In the genomic region with DNA sequence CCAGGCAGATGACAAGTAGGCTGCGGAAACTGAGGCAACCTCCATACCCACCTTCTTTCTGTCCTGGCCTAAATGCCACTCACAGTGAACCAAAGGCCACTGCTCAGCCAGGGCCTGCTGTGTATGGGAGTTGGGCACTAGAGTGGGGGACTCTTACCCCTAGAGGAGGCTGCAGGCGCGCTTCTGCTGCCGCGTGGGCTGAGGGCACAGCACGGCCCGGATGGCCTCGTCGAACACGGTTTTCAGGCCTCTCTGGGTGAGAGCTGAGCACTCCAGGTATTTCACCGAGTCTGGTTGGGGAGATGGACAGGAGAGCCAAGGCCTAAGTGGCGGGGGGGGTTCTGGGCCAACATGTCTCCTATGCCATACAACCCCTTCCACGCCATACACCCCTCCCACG, we compare ENCODE assay signal across 23 cellular contexts. TPM values are rescaled to one million over a fixed set of nuclear protein-coding genes. Genes with fewer than 3 reads are reported as not detected.
DNase-seq lines count a peak whose midpoint lies in the region; TF ChIP-seq lines count a peak whose summit lies in the region.
"Had no signal": no experiment of that assay in that cellular context is flagged by ENCODE, and none has a peak within 500 bp of the region (broad histone marks: within the 10 kb centered on the region; RNA-seq: fewer than 3 reads in every experiment).

No MANE protein-coding gene starts in this region.

- intact Hi-C loops in activated T-helper 2 cell treated with anti-CD3 and anti-CD28 coated beads, Interferon-gamma antibody, Interleukin-2, Interleukin-4, amounts not matched to agents 10 μg/mL and 5 μg/mL and 100 μg/mL, durations not matched to agents 14 hours and 24 hours and 36 hours (cut with micrococcal nuclease): no loop called here

- H3K27ac Mint-ChIP-seq in activated T-cell treated with anti-CD3 and anti-CD28 coated beads, Interleukin-2, amount 50 U/mL, for 24 hours: peak overlapping the region; percentile 96
- peak overlapping the region; percentile 59 to 99 (median 78) for H3K27ac Mint-ChIP-seq in IgD-negative memory B cell
- H3K27ac Mint-ChIP-seq in activated T-helper 2 cell treated with anti-CD3 and anti-CD28 coated beads, Interferon-gamma antibody, Interleukin-2, Interleukin-4, amounts not matched to agents 10 μg/mL and 5 μg/mL and 100 μg/mL, durations not matched to agents 14 hours and 24 hours and 36 hours: peak overlapping the region; percentile 78

- no peak overlapping the region for H3K4me3 Mint-ChIP-seq in activated T-cell treated with anti-CD3 and anti-CD28 coated beads, Interleukin-2, amount 50 U/mL, for 24 hours
- no peak overlapping the region for H3K4me3 Mint-ChIP-seq in IgD-negative memory B cell
- no peak overlapping the region for H3K4me3 Mint-ChIP-seq in activated T-helper 2 cell treated with anti-CD3 and anti-CD28 coated beads, Interferon-gamma antibody, Interleukin-2, Interleukin-4, amounts not matched to agents 10 μg/mL and 5 μg/mL and 100 μg/mL, durations not matched to agents 14 hours and 24 hours and 36 hours (ENCODE audit: low read depth)

- H3K9me3 ChIP-seq in neutrophil (no peaks in the 10 kb centered on the region), BE2C (no peaks in the 10 kb centered on the region)
- H3K9me3 ChIP-seq: HAP-1, psoas muscle, vagina had no signal

- H3K4me3 ChIP-seq in neutrophil (ENCODE audit: low read depth in 1 of 2, low read length in 1 of 2): no peak overlapping the region
- H3K4me3 ChIP-seq in BE2C (ENCODE audit: low read depth, low read length): no peak overlapping the region
- H3K4me3 ChIP-seq: HAP-1, PC-9, psoas muscle, vagina had no signal

- peaks cover 70% of the 10 kb centered on the region for H3K36me3 ChIP-seq in neutrophil
- no peaks in the 10 kb centered on the region for H3K36me3 ChIP-seq in BE2C
- H3K36me3 ChIP-seq: HAP-1, vagina had no signal

- DNase-seq in activated T-cell treated with anti-CD3 and anti-CD28 coated beads, Interleukin-2, amount 50 U/mL, for 24 hours: no peak
- no peak for DNase-seq in activated T-cell treated with anti-CD3 and anti-CD28 coated beads, Interleukin-2, amount 50 U/mL, for 1 hour
- DNase-seq in activated T-helper 2 cell treated with anti-CD3 and anti-CD28 coated beads, Interferon-gamma antibody, Interleukin-2, Interleukin-4, amounts not matched to agents 10 μg/mL and 5 μg/mL and 100 μg/mL, durations not matched to agents 14 hours and 24 hours and 36 hours (ENCODE audit: low spot score): no peak
- DNase-seq in BE2C (no peak), NCI-H748 treated with DMSO at 0.1 percent for 48 hours (lab: John Stamatoyannopoulos, UW) (no peak)
- no peak for DNase-seq in activated effector memory CD4-positive, alpha-beta T cell treated with Interleukin-2 at 50 U/mL for 16 hours
- DNase-seq: cerebellar nuclear complex; effector CD4-positive, alpha-beta T cell; mesenchymal stem cell; NCI-H1694 treated with DMSO at 0.1 percent for 48 hours; NCI-H774; PC-9; psoas muscle; stimulated activated CD4-positive, alpha-beta T cell treated with anti-CD3 and anti-CD28 coated beads, Interleukin-4, amount 100 ng/mL, for 1 hour; substantia nigra had no signal

- TF ChIP-seq CTCF in neutrophil (IDR thresholded peaks at IDR 0.05): no peak
- no peak for TF ChIP-seq CTCF in BE2C (IDR thresholded peaks at IDR 0.05; ENCODE audit: low read depth, low read length)

- H3K27me3 ChIP-seq in neutrophil: no peaks in the 10 kb centered on the region
- H3K27me3 ChIP-seq in BE2C: no peaks in the 10 kb centered on the region
- H3K27me3 ChIP-seq: vagina had no signal

- H3K4me1 Mint-ChIP-seq in activated T-cell treated with anti-CD3 and anti-CD28 coated beads, Interleukin-2, amount 50 U/mL, for 24 hours (ENCODE audit: low read depth): peaks cover 90% of the 10 kb centered on the region
- peaks cover 47 to 79% (median 73%) of the 10 kb centered on the region in 3 donors for H3K4me1 Mint-ChIP-seq in IgD-negative memory B cell
- H3K4me1 Mint-ChIP-seq in activated T-helper 2 cell treated with anti-CD3 and anti-CD28 coated beads, Interferon-gamma antibody, Interleukin-2, Interleukin-4, amounts not matched to agents 10 μg/mL and 5 μg/mL and 100 μg/mL, durations not matched to agents 14 hours and 24 hours and 36 hours (ENCODE audit: low read depth): peaks cover 83% of the 10 kb centered on the region

- H3K36me3 Mint-ChIP-seq in activated T-cell treated with anti-CD3 and anti-CD28 coated beads, Interleukin-2, amount 50 U/mL, for 24 hours (ENCODE audit: low read depth): peaks cover 91% of the 10 kb centered on the region
- peaks cover 12% of the 10 kb centered on the region for H3K36me3 Mint-ChIP-seq in IgD-negative memory B cell
- peaks cover 89% of the 10 kb centered on the region for H3K36me3 Mint-ChIP-seq in activated T-helper 2 cell treated with anti-CD3 and anti-CD28 coated beads, Interferon-gamma antibody, Interleukin-2, Interleukin-4, amounts not matched to agents 10 μg/mL and 5 μg/mL and 100 μg/mL, durations not matched to agents 14 hours and 24 hours and 36 hours (ENCODE audit: low read depth)

- peaks cover 4% of the 10 kb centered on the region for H3K9me3 Mint-ChIP-seq in activated T-cell treated with anti-CD3 and anti-CD28 coated beads, Interleukin-2, amount 50 U/mL, for 24 hours
- H3K9me3 Mint-ChIP-seq in IgD-negative memory B cell: no peaks in the 10 kb centered on the region
- H3K9me3 Mint-ChIP-seq in activated T-helper 2 cell treated with anti-CD3 and anti-CD28 coated beads, Interferon-gamma antibody, Interleukin-2, Interleukin-4, amounts not matched to agents 10 μg/mL and 5 μg/mL and 100 μg/mL, durations not matched to agents 14 hours and 24 hours and 36 hours: peaks cover 7% of the 10 kb centered on the region

- H3K27ac ChIP-seq in neutrophil: peak overlapping the region; percentile 99
- H3K27ac ChIP-seq: PC-9, psoas muscle, vagina had no signal

- H3K4me1 ChIP-seq in neutrophil (ENCODE audit: control insufficient read depth in 1 of 2, insufficient read depth in 1 of 2, low read depth in 1 of 2, low read length in 1 of 2) (peaks cover 89 to 93% of the 10 kb centered on the region in 2 experiments), BE2C (no peaks in the 10 kb centered on the region)
- H3K4me1 ChIP-seq: HAP-1, psoas muscle had no signal

- no peaks in the 10 kb centered on the region for H3K27me3 Mint-ChIP-seq in activated T-cell treated with anti-CD3 and anti-CD28 coated beads, Interleukin-2, amount 50 U/mL, for 24 hours
- no peaks in the 10 kb centered on the region for H3K27me3 Mint-ChIP-seq in IgD-negative memory B cell
- no peaks in the 10 kb centered on the region for H3K27me3 Mint-ChIP-seq in activated T-helper 2 cell treated with anti-CD3 and anti-CD28 coated beads, Interferon-gamma antibody, Interleukin-2, Interleukin-4, amounts not matched to agents 10 μg/mL and 5 μg/mL and 100 μg/mL, durations not matched to agents 14 hours and 24 hours and 36 hours (ENCODE audit: low read depth)

RNA-seq across cellular contexts. Expression of a gene that starts 14.2 kb away (rescaled TPM):
- polyA plus RNA-seq in IgD-negative memory B cell: 0.95 TPM
- total RNA-seq in activated T-helper 2 cell treated with anti-CD3 and anti-CD28 coated beads, Interferon-gamma antibody, Interleukin-2, Interleukin-4, amounts not matched to agents 10 μg/mL and 5 μg/mL and 100 μg/mL, durations not matched to agents 14 hours and 24 hours and 36 hours: 0.64 and 0.75 TPM in 2 replicates
- 1.7 TPM for polyA plus RNA-seq in BE2C (2012; ENCODE audit: insufficient read depth, insufficient read length, low read depth)
- total RNA-seq: astrocyte, esophagus mucosa, PC-9, psoas muscle, skeletal muscle tissue, vagina had no signal
- polyA plus RNA-seq: neural cell had no signal

RNA-seq across cellular contexts. Expression of a gene that starts 17.6 kb away (rescaled TPM):
- polyA plus RNA-seq in IgD-negative memory B cell: 1,067 TPM
- 499 and 506 TPM in 2 replicates for total RNA-seq in activated T-helper 2 cell treated with anti-CD3 and anti-CD28 coated beads, Interferon-gamma antibody, Interleukin-2, Interleukin-4, amounts not matched to agents 10 μg/mL and 5 μg/mL and 100 μg/mL, durations not matched to agents 14 hours and 24 hours and 36 hours
- 9.8 TPM for polyA plus RNA-seq in BE2C (2012; ENCODE audit: insufficient read depth, insufficient read length, low read depth)
- polyA plus RNA-seq: neural cell had no signal

RNA-seq across cellular contexts. Expression of a gene that starts 38.5 kb away (rescaled TPM):
- 1.0 TPM for polyA plus RNA-seq in IgD-negative memory B cell
- total RNA-seq in activated T-helper 2 cell treated with anti-CD3 and anti-CD28 coated beads, Interferon-gamma antibody, Interleukin-2, Interleukin-4, amounts not matched to agents 10 μg/mL and 5 μg/mL and 100 μg/mL, durations not matched to agents 14 hours and 24 hours and 36 hours: 7.5 and 7.7 TPM in 2 replicates
- 9.3 TPM for polyA plus RNA-seq in BE2C (2012; ENCODE audit: insufficient read depth, insufficient read length, low read depth)

RNA-seq across cellular contexts. Expression of a gene that starts 55.8 kb away (rescaled TPM):
- polyA plus RNA-seq in IgD-negative memory B cell: 70.8 TPM
- 45.9 and 49.8 TPM in 2 replicates for total RNA-seq in activated T-helper 2 cell treated with anti-CD3 and anti-CD28 coated beads, Interferon-gamma antibody, Interleukin-2, Interleukin-4, amounts not matched to agents 10 μg/mL and 5 μg/mL and 100 μg/mL, durations not matched to agents 14 hours and 24 hours and 36 hours
- polyA plus RNA-seq in BE2C (2012; ENCODE audit: insufficient read depth, insufficient read length, low read depth): 0.99 TPM
- total RNA-seq: astrocyte, PC-9 had no signal
- polyA plus RNA-seq: neural cell had no signal
